In genomic region chr14:73287071-73287470, GRCh38 we compare ENCODE assay signal across 1 cellular context.
TF ChIP-seq lines count a peak whose summit lies in the region.

No MANE protein-coding gene starts in this region.

TF ChIP-seq in GM23338, 12 proteins besides CTCF, POLR2A, EP300 and RAD21 (continued from another document):
- TF ChIP-seq, protein P1, sequence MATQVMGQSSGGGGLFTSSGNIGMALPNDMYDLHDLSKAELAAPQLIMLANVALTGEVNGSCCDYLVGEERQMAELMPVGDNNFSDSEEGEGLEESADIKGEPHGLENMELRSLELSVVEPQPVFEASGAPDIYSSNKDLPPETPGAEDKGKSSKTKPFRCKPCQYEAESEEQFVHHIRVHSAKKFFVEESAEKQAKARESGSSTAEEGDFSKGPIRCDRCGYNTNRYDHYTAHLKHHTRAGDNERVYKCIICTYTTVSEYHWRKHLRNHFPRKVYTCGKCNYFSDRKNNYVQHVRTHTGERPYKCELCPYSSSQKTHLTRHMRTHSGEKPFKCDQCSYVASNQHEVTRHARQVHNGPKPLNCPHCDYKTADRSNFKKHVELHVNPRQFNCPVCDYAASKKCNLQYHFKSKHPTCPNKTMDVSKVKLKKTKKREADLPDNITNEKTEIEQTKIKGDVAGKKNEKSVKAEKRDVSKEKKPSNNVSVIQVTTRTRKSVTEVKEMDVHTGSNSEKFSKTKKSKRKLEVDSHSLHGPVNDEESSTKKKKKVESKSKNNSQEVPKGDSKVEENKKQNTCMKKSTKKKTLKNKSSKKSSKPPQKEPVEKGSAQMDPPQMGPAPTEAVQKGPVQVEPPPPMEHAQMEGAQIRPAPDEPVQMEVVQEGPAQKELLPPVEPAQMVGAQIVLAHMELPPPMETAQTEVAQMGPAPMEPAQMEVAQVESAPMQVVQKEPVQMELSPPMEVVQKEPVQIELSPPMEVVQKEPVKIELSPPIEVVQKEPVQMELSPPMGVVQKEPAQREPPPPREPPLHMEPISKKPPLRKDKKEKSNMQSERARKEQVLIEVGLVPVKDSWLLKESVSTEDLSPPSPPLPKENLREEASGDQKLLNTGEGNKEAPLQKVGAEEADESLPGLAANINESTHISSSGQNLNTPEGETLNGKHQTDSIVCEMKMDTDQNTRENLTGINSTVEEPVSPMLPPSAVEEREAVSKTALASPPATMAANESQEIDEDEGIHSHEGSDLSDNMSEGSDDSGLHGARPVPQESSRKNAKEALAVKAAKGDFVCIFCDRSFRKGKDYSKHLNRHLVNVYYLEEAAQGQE (IDR thresholded peaks at IDR 0.05; ENCODE audit: unreplicated experiment): no peak
- TF ChIP-seq EZH2phosphoT487 (IDR thresholded peaks at IDR 0.05; ENCODE audit: unreplicated experiment) (no peak), ZNF331 (CRISPR knock-in tag; IDR thresholded peaks at IDR 0.05; ENCODE audit: low read depth) (no peak), STAT1 (IDR thresholded peaks at IDR 0.05; ENCODE audit: unreplicated experiment) (no peak)
